Comparison of ENCODE assay signal across 10 cellular contexts in the genomic region with DNA sequence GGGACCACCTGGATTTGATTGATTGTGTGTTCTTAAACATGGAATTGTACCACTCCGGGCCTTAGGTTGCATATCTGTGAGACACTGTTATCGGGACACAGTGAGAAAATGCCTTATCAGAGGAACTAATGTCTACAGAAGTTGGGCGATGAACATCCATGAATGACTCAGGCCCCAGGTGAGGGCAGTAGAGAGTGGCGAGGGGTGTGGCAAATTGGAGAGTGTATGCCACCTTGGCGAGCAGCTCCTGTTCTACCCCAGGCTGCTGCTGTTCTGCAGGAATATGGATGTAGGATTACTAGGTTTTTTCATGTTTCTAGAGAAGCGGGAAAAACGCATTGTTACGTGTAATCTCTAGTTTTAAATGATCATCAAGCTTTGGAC. TPM values are rescaled to one million over a fixed set of nuclear protein-coding genes. Genes with fewer than 3 reads are reported as not detected.
DNase-seq lines count a peak whose midpoint lies in the region; ATAC-seq and TF ChIP-seq lines count a peak whose summit lies in the region.
"Had no signal": no experiment of that assay in that cellular context is flagged by ENCODE, and none has a peak within 500 bp of the region (broad histone marks: within the 10 kb centered on the region; RNA-seq: fewer than 3 reads in every experiment).

No MANE protein-coding gene starts in this region.

- peak overlapping the region; percentile 85 for H3K4me3 Mint-ChIP-seq in activated T-helper 17 cell treated with anti-CD3 and anti-CD28 coated beads, Interleukin-2, amount 50 U/mL, for 72 hours
- H3K4me3 Mint-ChIP-seq: central memory CD8-positive, alpha-beta T cell had no signal

- H3K4me1 Mint-ChIP-seq in activated T-helper 17 cell treated with anti-CD3 and anti-CD28 coated beads, Interleukin-2, amount 50 U/mL, for 72 hours: peaks cover 41% of the 10 kb centered on the region

- TF ChIP-seq CTCF in AG04450 (IDR thresholded peaks at IDR 0.05; ENCODE audit: low read depth, low read length): 0 out of 2 replicates have a peak, but pooled peaks have one; percentile 4
- peak; percentile 45 for TF ChIP-seq CTCF in DND-41 (IDR thresholded peaks at IDR 0.05; ENCODE audit: borderline replicate concordance, extremely low read depth, low read length, poor library complexity, severe bottlenecking)
- TF ChIP-seq CTCF in vagina (IDR thresholded peaks at IDR 0.05): no peak

- peaks cover 3% of the 10 kb centered on the region; the same call in 1 of the 2 replicates for H3K79me2 ChIP-seq in DND-41 (ENCODE audit: insufficient read depth, low read length)

- intact Hi-C loops in vagina (cut with DNase I): loop anchor here (10.0 kb wide), 1 partner anchor 52 kb away; no protein-coding TSS in a partner anchor

- POLR2A ChIA-PET in AG04450 (lab: Yijun Ruan, JAX): interaction anchor here (0.5 to 3.3 kb wide), 5 partner anchors 22 to 836 kb away, joined by 3 to 16 read pairs (median 4); a partner anchor contains a TSS

- H3K4me1 ChIP-seq in DND-41 (ENCODE audit: insufficient read depth, low read length): peaks cover 28% of the 10 kb centered on the region
- H3K4me1 ChIP-seq in vagina: peaks cover 10% of the 10 kb centered on the region

- TF ChIP-seq POLR2A in vagina (IDR thresholded peaks at IDR 0.05): no peak

- H3K9me3 ChIP-seq in AG04450 (ENCODE audit: control insufficient read depth, insufficient read depth, low read length): no peaks in the 10 kb centered on the region
- H3K9me3 ChIP-seq in DND-41 (ENCODE audit: insufficient read depth, low read length, severe bottlenecking): no peaks in the 10 kb centered on the region
- no peaks in the 10 kb centered on the region for H3K9me3 ChIP-seq in vagina

- peaks cover 60% of the 10 kb centered on the region for H3K36me3 ChIP-seq in DND-41 (ENCODE audit: insufficient read depth, low read length)
- no peaks in the 10 kb centered on the region for H3K36me3 ChIP-seq in vagina

- no peaks in the 10 kb centered on the region for H4K20me1 ChIP-seq in DND-41 (ENCODE audit: insufficient read depth, low read length)

- H3K4me2 ChIP-seq in DND-41 (ENCODE audit: insufficient read depth, low read length): no peak overlapping the region

- no peak overlapping the region for H3K27ac ChIP-seq in AG04450 (ENCODE audit: low read depth, low read length)
- H3K27ac ChIP-seq in DND-41 (ENCODE audit: low read length): peak overlapping the region; percentile 25; the same call in 1 of the 2 replicates
- H3K27ac ChIP-seq in vagina: no peak overlapping the region

- no peaks in the 10 kb centered on the region for H3K9me3 Mint-ChIP-seq in activated T-helper 17 cell treated with anti-CD3 and anti-CD28 coated beads, Interleukin-2, amount 50 U/mL, for 72 hours
- H3K9me3 Mint-ChIP-seq: central memory CD8-positive, alpha-beta T cell had no signal

- CTCF ChIA-PET in AG04450 (lab: Charles Lee): interaction anchor here (0.5 to 1.9 kb wide), 2 partner anchors 12 to 209 kb away, joined by 3 to 7 read pairs; no protein-coding TSS in a partner anchor

- DNase-seq in AG04450 (ENCODE audit: low read depth, low spot score) (no peak), DND-41 (no peak), vagina (ENCODE audit: extremely low spot score in 2 of 2) (no peak), G401 (ENCODE audit: low spot score) (no peak), anterior cingulate cortex (lab: John Stamatoyannopoulos, UW) (no peak)
- DNase-seq: GDM1 had no signal

- H3K4me3 ChIP-seq in AG04450 (ENCODE audit: low read depth, low read length) (no peak overlapping the region), DND-41 (ENCODE audit: low read depth in 1 of 2, low read length in 2 of 2) (no peak overlapping the region), vagina (no peak overlapping the region)

- H3K27ac Mint-ChIP-seq in activated T-helper 17 cell treated with anti-CD3 and anti-CD28 coated beads, Interleukin-2, amount 50 U/mL, for 72 hours: peak overlapping the region; percentile 89

- no peak overlapping the region for H3K9ac ChIP-seq in DND-41 (ENCODE audit: low read depth, low read length)

- no peak overlapping the region for H2AFZ ChIP-seq in DND-41 (ENCODE audit: low read depth, low read length)

- peaks cover 79% of the 10 kb centered on the region for H3K36me3 Mint-ChIP-seq in activated T-helper 17 cell treated with anti-CD3 and anti-CD28 coated beads, Interleukin-2, amount 50 U/mL, for 72 hours (ENCODE audit: low read depth)

- ATAC-seq in DND-41 (ENCODE audit: insufficient read depth, low read depth) (no peak), HG02938 (IDR thresholded peaks at IDR 0.05; ENCODE audit: unreplicated experiment) (peak; percentile 17), HG03108 (IDR thresholded peaks at IDR 0.05; ENCODE audit: unreplicated experiment) (no peak)
- peak; percentile 37 for ATAC-seq in activated T-helper 17 cell treated with anti-CD3 and anti-CD28 coated beads, Interleukin-2, amount 50 U/mL, for 72 hours (replicated peaks)

- no peaks in the 10 kb centered on the region for H3K27me3 ChIP-seq in AG04450 (ENCODE audit: control insufficient read depth, insufficient read depth, low read length)
- H3K27me3 ChIP-seq in DND-41 (ENCODE audit: insufficient read depth, low read length, poor library complexity): no peaks in the 10 kb centered on the region
- no peaks in the 10 kb centered on the region for H3K27me3 ChIP-seq in vagina

- in situ Hi-C loops in G401 (cut with HindIII; ENCODE audit: low sequenced_read_pairs): no loop called here

- no peaks in the 10 kb centered on the region for H3K27me3 Mint-ChIP-seq in activated T-helper 17 cell treated with anti-CD3 and anti-CD28 coated beads, Interleukin-2, amount 50 U/mL, for 72 hours
- H3K27me3 Mint-ChIP-seq: central memory CD8-positive, alpha-beta T cell had no signal

RNA-seq across cellular contexts. Expression of a gene that starts 38.8 kb away (rescaled TPM):
- polyA plus RNA-seq in AG04450 (2011; rRNA removed): 11.9 and 13.7 TPM in 2 replicates
- 43.9 and 49.8 TPM in 2 replicates for polyA minus RNA-seq in AG04450 (2011; rRNA and poly(A)+ RNA removed)
- 10 to 100 TPM; 24.3 to 24.8 TPM for total RNA-seq in activated T-helper 17 cell treated with anti-CD3 and anti-CD28 coated beads, Interleukin-2, amount 50 U/mL, for 72 hours
- 21.6 TPM for total RNA-seq in vagina
- total RNA-seq in G401 (2014; rRNA removed; shearing (Covaris generic)): 15.6 and 16.6 TPM in 2 replicates

RNA-seq across cellular contexts. Expression of a gene that starts 40.9 kb away (rescaled TPM):
- polyA plus RNA-seq in AG04450 (2011; rRNA removed): 37.3 and 49.3 TPM in 2 replicates
- 30.8 and 35.0 TPM in 2 replicates for polyA minus RNA-seq in AG04450 (2011; rRNA and poly(A)+ RNA removed)
- total RNA-seq in activated T-helper 17 cell treated with anti-CD3 and anti-CD28 coated beads, Interleukin-2, amount 50 U/mL, for 72 hours: 10 to 100 TPM; 22.6 to 24.6 TPM
- 67.5 TPM for total RNA-seq in vagina
- 90.6 and 91.9 TPM in 2 replicates for total RNA-seq in G401 (2014; rRNA removed; shearing (Covaris generic))

Comparison
In these comparisons a context has a peak if more than half of its experiments do, and no peak if none do; other contexts are left out.
1. CTCF ChIP-seq: peak in AG04450 (single experiment) and DND-41 (single experiment); none in vagina (0 of 3).
2. ATAC-seq: peak in HG02938 (single experiment) and activated T-helper 17 cell treated with anti-CD3 and anti-CD28 coated beads, Interleukin-2, amount 50 U/mL, for 72 hours (single experiment); none in DND-41 (single experiment) and HG03108 (single experiment).